In the genomic region with DNA sequence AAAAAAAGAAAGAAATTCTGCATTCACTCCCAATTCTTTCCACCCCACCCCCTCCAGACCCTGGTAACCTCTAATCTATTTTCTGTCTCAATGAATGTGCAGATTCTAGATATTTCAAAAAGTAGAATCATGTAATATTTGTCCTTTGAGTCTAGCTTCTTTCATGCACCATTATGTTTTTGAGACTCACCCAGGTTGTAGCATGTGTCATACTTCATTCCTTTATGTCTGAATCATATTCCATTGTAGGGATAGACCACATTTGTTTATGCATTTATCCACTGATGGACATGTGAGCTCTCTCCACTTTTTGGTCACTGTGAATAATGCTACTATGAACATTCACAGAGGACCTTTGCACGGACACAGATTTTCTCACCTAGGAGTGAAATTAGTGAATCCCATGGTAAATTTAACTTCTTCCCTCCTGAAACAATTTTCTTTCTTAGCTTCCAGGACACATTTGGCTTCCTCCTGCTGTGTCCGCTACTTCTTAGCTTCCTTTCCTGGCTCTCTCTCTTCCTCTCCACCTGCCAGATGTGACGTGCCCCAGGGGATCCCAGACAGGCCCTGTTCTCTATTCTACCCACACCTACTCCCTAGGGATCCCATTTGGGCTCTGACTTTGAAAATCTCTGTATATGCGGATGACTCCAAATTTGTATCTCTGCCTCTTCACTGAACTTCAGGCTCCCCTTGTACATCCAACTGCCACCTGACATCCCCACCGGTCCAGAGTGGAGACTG, we compare ENCODE assay signal across 9 cellular contexts. TPM values are rescaled to one million over a fixed set of nuclear protein-coding genes. Genes with fewer than 3 reads are reported as not detected.
A peak's percentile ranks its signal among the peaks of the same experiment; 100 is the strongest.
DNase-seq lines count a peak whose midpoint lies in the region; ATAC-seq and TF ChIP-seq lines count a peak whose summit lies in the region.
"Had no signal": no experiment of that assay in that cellular context is flagged by ENCODE, and none has a peak within 500 bp of the region (broad histone marks: within the 10 kb centered on the region; RNA-seq: fewer than 3 reads in every experiment).

No MANE protein-coding gene starts in this region.

- no peak overlapping the region for H3K4me3 Mint-ChIP-seq in HFFc6
- peak overlapping the region; percentile 1 for H3K4me3 Mint-ChIP-seq in stimulated activated memory B cell treated with anti-CD40 and anti-IgM and Interleukin-4, amounts not matched to agents 10 μg/mL and 1 μg/mL and 100 μg/mL, for 72 hours
- no peak overlapping the region for H3K4me3 Mint-ChIP-seq in stimulated activated naive CD8-positive, alpha-beta T cell treated with anti-CD3 and anti-CD28 coated beads, Interleukin-15, amount 100 ng/mL, for 72 hours

- H3K4me1 ChIP-seq in SJSA1 (replicated peaks), result peaks cover 19% of the 10 kb centered on the region

- H3K36me3 Mint-ChIP-seq in HFFc6 (ENCODE audit: low read depth), result peaks cover 5% of the 10 kb centered on the region
- H3K36me3 Mint-ChIP-seq in stimulated activated memory B cell treated with anti-CD40 and anti-IgM and Interleukin-4, amounts not matched to agents 10 μg/mL and 1 μg/mL and 100 μg/mL, for 72 hours, result no peaks in the 10 kb centered on the region

- peaks cover 7% of the 10 kb centered on the region for H3K9me3 Mint-ChIP-seq in HFFc6
- no peaks in the 10 kb centered on the region for H3K9me3 Mint-ChIP-seq in stimulated activated memory B cell treated with anti-CD40 and anti-IgM and Interleukin-4, amounts not matched to agents 10 μg/mL and 1 μg/mL and 100 μg/mL, for 72 hours
- no peaks in the 10 kb centered on the region for H3K9me3 Mint-ChIP-seq in stimulated activated naive CD8-positive, alpha-beta T cell treated with anti-CD3 and anti-CD28 coated beads, Interleukin-15, amount 100 ng/mL, for 72 hours

- peak; percentile 89 for DNase-seq in HFFc6
- DNase-seq in SJSA1 (ENCODE audit: low read depth in 1 of 2, low spot score in 2 of 2), result peak; percentile 60 to 88
- DNase-seq in fibroblast of peridontal ligament (ENCODE audit: extremely low read depth), result peak; percentile 91
- DNase-seq in stimulated activated naive CD8-positive, alpha-beta T cell treated with anti-CD3 and anti-CD28 coated beads, Interleukin-15, amount 100 ng/mL, for 72 hours, result no peak
- no peak for DNase-seq in Kasumi-1 (lab: John Stamatoyannopoulos, UW)
- DNase-seq in ecto neural progenitor cell (ENCODE audit: low spot score), result no peak

- no peak for TF ChIP-seq CTCF in HFFc6 (IDR thresholded peaks at IDR 0.05)

- peaks cover 18% of the 10 kb centered on the region for H3K4me1 Mint-ChIP-seq in HFFc6 (ENCODE audit: low read depth)
- H3K4me1 Mint-ChIP-seq in stimulated activated memory B cell treated with anti-CD40 and anti-IgM and Interleukin-4, amounts not matched to agents 10 μg/mL and 1 μg/mL and 100 μg/mL, for 72 hours, result peaks cover 38% of the 10 kb centered on the region
- no peaks in the 10 kb centered on the region for H3K4me1 Mint-ChIP-seq in stimulated activated naive CD8-positive, alpha-beta T cell treated with anti-CD3 and anti-CD28 coated beads, Interleukin-15, amount 100 ng/mL, for 72 hours

- no peaks in the 10 kb centered on the region for H3K27me3 ChIP-seq in SJSA1 (replicated peaks)

- H3K27me3 Mint-ChIP-seq in HFFc6 (ENCODE audit: insufficient read depth), result peaks cover 25% of the 10 kb centered on the region
- H3K27me3 Mint-ChIP-seq in stimulated activated memory B cell treated with anti-CD40 and anti-IgM and Interleukin-4, amounts not matched to agents 10 μg/mL and 1 μg/mL and 100 μg/mL, for 72 hours, result no peaks in the 10 kb centered on the region
- H3K27me3 Mint-ChIP-seq in stimulated activated naive CD8-positive, alpha-beta T cell treated with anti-CD3 and anti-CD28 coated beads, Interleukin-15, amount 100 ng/mL, for 72 hours, result no peaks in the 10 kb centered on the region

- no peaks in the 10 kb centered on the region for H3K36me3 ChIP-seq in SJSA1

- H3K9me3 ChIP-seq in SJSA1 (replicated peaks), result peaks cover 7% of the 10 kb centered on the region; the same call in 1 of the 2 replicates

- H3K27ac Mint-ChIP-seq in HFFc6, result peak overlapping the region; percentile 59
- H3K27ac Mint-ChIP-seq in stimulated activated memory B cell treated with anti-CD40 and anti-IgM and Interleukin-4, amounts not matched to agents 10 μg/mL and 1 μg/mL and 100 μg/mL, for 72 hours, result peak overlapping the region; percentile 10
- no peak overlapping the region for H3K27ac Mint-ChIP-seq in stimulated activated naive CD8-positive, alpha-beta T cell treated with anti-CD3 and anti-CD28 coated beads, Interleukin-15, amount 100 ng/mL, for 72 hours

- ATAC-seq in stimulated activated memory B cell treated with anti-CD40 and anti-IgM and Interleukin-4, amounts not matched to agents 10 μg/mL and 1 μg/mL and 100 μg/mL, for 72 hours, result peak; percentile 93
- no peak for ATAC-seq in stimulated activated naive CD8-positive, alpha-beta T cell treated with anti-CD3 and anti-CD28 coated beads, Interleukin-15, amount 100 ng/mL, for 72 hours

- H3K4me3 ChIP-seq in SJSA1, result no peak overlapping the region
- H3K4me3 ChIP-seq: coronary artery, lung had no signal

- peak overlapping the region; percentile 52 for H3K27ac ChIP-seq in SJSA1
- H3K27ac ChIP-seq: coronary artery had no signal

RNA-seq across cellular contexts. Expression of a gene that starts 24.0 kb away (rescaled TPM):
- total RNA-seq in HFFc6 (2021; fragmentation: NEBNext Ultra II Directional; extraction: Animal tissue kit (Norgen Biotek cat#: 25700)), result 10 to 100 TPM; 25.4 to 28.3 (median 26.2) TPM
- total RNA-seq in SJSA1 (2014; rRNA removed; shearing (Covaris generic)), result 21.9 and 32.9 TPM in 2 replicates

Comparison
In these comparisons a context has a peak if more than half of its experiments do, and no peak if none do; other contexts are left out.
1. DNase-seq: peak in HFFc6 (single experiment), SJSA1 (2 of 2) and fibroblast of peridontal ligament (single experiment); none in stimulated activated naive CD8-positive, alpha-beta T cell treated with anti-CD3 and anti-CD28 coated beads, Interleukin-15, amount 100 ng/mL, for 72 hours (0 of 2), Kasumi-1 (0 of 2) and ecto neural progenitor cell (single experiment).
2. H3K27ac Mint-ChIP-seq: peak in HFFc6 (single experiment) and stimulated activated memory B cell treated with anti-CD40 and anti-IgM and Interleukin-4, amounts not matched to agents 10 μg/mL and 1 μg/mL and 100 μg/mL, for 72 hours (single experiment); none in stimulated activated naive CD8-positive, alpha-beta T cell treated with anti-CD3 and anti-CD28 coated beads, Interleukin-15, amount 100 ng/mL, for 72 hours (0 of 2).